In genomic region chr17:49580981-49581644, GRCh38 we compare ENCODE assay signal across 1 cellular context.
TF ChIP-seq lines count a peak whose summit lies in the region.

No MANE protein-coding gene starts in this region.

TF ChIP-seq in GM23338, 12 proteins besides CTCF, POLR2A, EP300 and RAD21 (continued from another document):
- no peak for TF ChIP-seq JUNB (IDR thresholded peaks at IDR 0.05; ENCODE audit: unreplicated experiment)
- TF ChIP-seq CREB1 (CRISPR knock-in tag; IDR thresholded peaks at IDR 0.05; ENCODE audit: low read depth): no peak
- TF ChIP-seq POLR2AphosphoS5 (IDR thresholded peaks at IDR 0.05; ENCODE audit: low read depth): no peak
- TF ChIP-seq NANOG (IDR thresholded peaks at IDR 0.05; ENCODE audit: borderline replicate concordance): no peak
- TF ChIP-seq ZNF462 (CRISPR knock-in tag; IDR thresholded peaks at IDR 0.05): no peak
